Comparison of ENCODE assay signal across 8 cellular contexts in genomic region chr7:37916017-37916672, GRCh38. TPM values are rescaled to one million over a fixed set of nuclear protein-coding genes. Genes with fewer than 3 reads are reported as not detected.
DNase-seq lines count a peak whose midpoint lies in the region; ATAC-seq and TF ChIP-seq lines count a peak whose summit lies in the region.

No MANE protein-coding gene starts in this region.

- no peaks in the 10 kb centered on the region for H3K9me3 Mint-ChIP-seq in neural crest cell

- TF ChIP-seq POLR2A in erythroblast (IDR thresholded peaks at IDR 0.05; ENCODE audit: low read length) = no peak

- no peak for ATAC-seq in GM19395 (IDR thresholded peaks at IDR 0.05; ENCODE audit: unreplicated experiment)

- DNase-seq in D341Med (ENCODE audit: low spot score) (peak; percentile 59), NCI-H2171 (lab: John Stamatoyannopoulos, UW) (peak; percentile 32), erythroblast (lab: John Stamatoyannopoulos, UW) (peak; percentile 42 to 50), neural crest cell (ENCODE audit: low read depth, low spot score) (no peak), COLO829 (ENCODE audit: low spot score) (no peak), NCI-H226 (no peak), cerebellum (ENCODE audit: low spot score) (no peak)

- peaks cover 15% of the 10 kb centered on the region for H3K4me1 Mint-ChIP-seq in neural crest cell

- H3K36me3 Mint-ChIP-seq in neural crest cell (ENCODE audit: low read depth) = no peaks in the 10 kb centered on the region

- H3K27me3 Mint-ChIP-seq in neural crest cell (ENCODE audit: low read depth) = peaks cover 82% of the 10 kb centered on the region

- H3K27ac Mint-ChIP-seq in neural crest cell (ENCODE audit: unreplicated experiment) = no peak overlapping the region

- TF ChIP-seq CTCF in neural crest cell (conservative IDR thresholded peaks at IDR 0.05) = no peak

- peak overlapping the region; percentile 72 for H3K4me3 Mint-ChIP-seq in neural crest cell

RNA-seq across cellular contexts. Expression of gene SFRP4, which starts 0.5 kb away (rescaled TPM):
- total RNA-seq in neural crest cell = not detected in 2 replicates
- total RNA-seq in cerebellum = 2.2 TPM

RNA-seq across cellular contexts. Expression of gene EPDR1, which starts 4.3 kb away (rescaled TPM):
- total RNA-seq in neural crest cell (3.7 and 4.1 TPM in 2 replicates), cerebellum (21.2 TPM)

Comparison
In these comparisons a context has a peak if more than half of its experiments do, and no peak if none do; other contexts are left out.
1. DNase-seq: peak in D341Med (single experiment), NCI-H2171 (single experiment) and erythroblast (2 of 2); none in neural crest cell (single experiment), COLO829 (single experiment), NCI-H226 (single experiment) and cerebellum (single experiment).